Comparison of ENCODE assay signal across 8 cellular contexts in genomic region chr13:40101708-40102359, GRCh38.
A peak's percentile ranks its signal among the peaks of the same experiment; 100 is the strongest.
DNase-seq lines count a peak whose midpoint lies in the region; ATAC-seq and TF ChIP-seq lines count a peak whose summit lies in the region.

No MANE protein-coding gene starts in this region.

- no peak for DNase-seq in T-helper 17 cell
- DNase-seq in renal cortical epithelial cell (ENCODE audit: low read depth), result peak; percentile 51
- DNase-seq in NCI-H2227 (lab: John Stamatoyannopoulos, UW; ENCODE audit: unreplicated experiment), result no peak
- DNase-seq in CD8-positive, alpha-beta T cell, result no peak
- no peak for DNase-seq in iPS-NIHi7 (ENCODE audit: extremely low spot score)
- DNase-seq in foreskin fibroblast, result no peak

- ATAC-seq in GM18870 (IDR thresholded peaks at IDR 0.05; ENCODE audit: unreplicated experiment), result peak; percentile 86
- ATAC-seq in HG02610 (IDR thresholded peaks at IDR 0.05; ENCODE audit: unreplicated experiment), result peak; percentile 89
- ATAC-seq in T-helper 17 cell, result no peak
- ATAC-seq in CD8-positive, alpha-beta T cell, result no peak

- no peak overlapping the region for H3K4me3 ChIP-seq in CD8-positive, alpha-beta T cell (ENCODE audit: low read depth, low read length)
- no peak overlapping the region for H3K4me3 ChIP-seq in foreskin fibroblast (ENCODE audit: low read depth in 1 of 2, low read length in 2 of 2)

- H3K9me3 ChIP-seq in T-helper 17 cell (ENCODE audit: control insufficient read depth, low read length, poor library complexity, severe bottlenecking), result no peaks in the 10 kb centered on the region
- H3K9me3 ChIP-seq in CD8-positive, alpha-beta T cell (ENCODE audit: low read length), result no peaks in the 10 kb centered on the region

- H3K27me3 ChIP-seq in CD8-positive, alpha-beta T cell (ENCODE audit: insufficient read depth, low read length), result no peaks in the 10 kb centered on the region

- POLR2A ChIA-PET in CD8-positive, alpha-beta T cell (lab: Charles Lee), result interaction anchor here (1.3 kb wide), 1 partner anchor 10 kb away, joined by 4 read pairs; no protein-coding TSS in a partner anchor

- H3K36me3 Mint-ChIP-seq in T-helper 17 cell (ENCODE audit: low read depth), result no peaks in the 10 kb centered on the region
- peaks cover 2% of the 10 kb centered on the region for H3K36me3 Mint-ChIP-seq in CD8-positive, alpha-beta T cell

- H3K4me1 Mint-ChIP-seq in T-helper 17 cell, result peaks cover 21% of the 10 kb centered on the region
- H3K4me1 Mint-ChIP-seq in CD8-positive, alpha-beta T cell (ENCODE audit: low read depth), result no peaks in the 10 kb centered on the region

- H3K4me3 Mint-ChIP-seq in T-helper 17 cell, result peak overlapping the region; percentile 28
- no peak overlapping the region for H3K4me3 Mint-ChIP-seq in CD8-positive, alpha-beta T cell

- intact Hi-C loops in CD8-positive, alpha-beta T cell (cut with DNase I, micrococcal nuclease), result no loop called here

- no peaks in the 10 kb centered on the region for H3K4me1 ChIP-seq in CD8-positive, alpha-beta T cell (ENCODE audit: insufficient read depth, low read length)

- H3K36me3 ChIP-seq in CD8-positive, alpha-beta T cell (ENCODE audit: insufficient read depth, low read length), result no peaks in the 10 kb centered on the region

- H3K9me3 Mint-ChIP-seq in CD8-positive, alpha-beta T cell, result peaks cover 10% of the 10 kb centered on the region

- H3K27ac Mint-ChIP-seq in T-helper 17 cell, result peak overlapping the region; percentile 41
- H3K27ac Mint-ChIP-seq in CD8-positive, alpha-beta T cell, result no peak overlapping the region

- TF ChIP-seq CTCF in CD8-positive, alpha-beta T cell (IDR thresholded peaks at IDR 0.05), result no peak
- TF ChIP-seq CTCF in foreskin fibroblast (IDR thresholded peaks at IDR 0.05; ENCODE audit: low read depth, low read length), result no peak

- CTCF ChIA-PET in CD8-positive, alpha-beta T cell (lab: Charles Lee), result interaction anchor here (0.6 kb wide), 1 partner anchor 42 kb away, joined by 3 read pairs; no protein-coding TSS in a partner anchor

- no peaks in the 10 kb centered on the region for H3K27me3 Mint-ChIP-seq in T-helper 17 cell
- no peaks in the 10 kb centered on the region for H3K27me3 Mint-ChIP-seq in CD8-positive, alpha-beta T cell (ENCODE audit: low read depth)

- H3K27ac ChIP-seq in CD8-positive, alpha-beta T cell (ENCODE audit: low read depth, low read length), result no peak overlapping the region

Comparison
In these comparisons a context has a peak if more than half of its experiments do, and no peak if none do; other contexts are left out.
1. ATAC-seq: peak in GM18870 (single experiment) and HG02610 (single experiment); none in T-helper 17 cell (single experiment) and CD8-positive, alpha-beta T cell (single experiment).